8 cellular contexts compared by ENCODE assay signal in the genomic region with DNA sequence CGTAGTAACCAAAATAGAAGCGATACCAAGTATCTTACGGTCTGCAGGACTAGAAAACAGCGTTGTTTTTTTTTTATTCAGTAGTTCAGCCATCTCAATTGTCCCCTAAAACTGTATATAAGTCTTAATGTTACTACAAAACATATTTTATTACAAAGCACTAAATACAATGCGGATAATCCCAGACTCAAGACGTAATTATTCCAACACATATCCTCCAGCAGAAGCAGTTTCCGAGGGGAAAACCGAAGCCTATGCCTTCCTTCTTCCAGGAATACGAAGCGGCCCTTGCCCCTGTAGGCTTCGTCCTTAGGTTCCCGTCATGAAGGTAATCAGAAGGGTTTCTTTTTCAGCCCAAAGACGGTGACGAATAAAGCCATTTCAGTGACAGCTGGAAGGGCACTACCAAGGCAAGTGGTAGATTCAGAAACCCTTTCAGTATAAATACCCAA. TPM values are rescaled to one million over a fixed set of nuclear protein-coding genes. Genes with fewer than 3 reads are reported as not detected.
A peak's percentile ranks its signal among the peaks of the same experiment; 100 is the strongest.
DNase-seq lines count a peak whose midpoint lies in the region; ATAC-seq, FAIRE-seq and TF ChIP-seq lines count a peak whose summit lies in the region.

No MANE protein-coding gene starts in this region.

- peaks cover 46% of the 10 kb centered on the region for H3K4me1 Mint-ChIP-seq in CD8-positive, alpha-beta T cell (ENCODE audit: low read depth)
- peaks cover 50% of the 10 kb centered on the region for H3K4me1 Mint-ChIP-seq in neural progenitor cell

- H4K20me1 ChIP-seq in H1 (replicated peaks in 1 of 2; ENCODE audit: control insufficient read depth in 1 of 2, insufficient read depth in 2 of 2, low read length in 2 of 2) (no peaks in the 10 kb centered on the region), neural progenitor cell (ENCODE audit: low read depth) (no peaks in the 10 kb centered on the region)

- H4K8ac ChIP-seq in H1 (ENCODE audit: extremely low read depth, insufficient read depth, low read length), result no peak overlapping the region

- no peaks in the 10 kb centered on the region for H3K27me3 Mint-ChIP-seq in CD8-positive, alpha-beta T cell (ENCODE audit: low read depth)
- H3K27me3 Mint-ChIP-seq in neural progenitor cell (ENCODE audit: insufficient read depth, low read depth), result peaks cover 2% of the 10 kb centered on the region

- FAIRE-seq in H1 (lab: Jason Lieb, UNC), result no peak
- FAIRE-seq in small intestine (lab: Jason Lieb, UNC), result no peak

- peak overlapping the region; percentile 100 for H3K27ac Mint-ChIP-seq in CD8-positive, alpha-beta T cell
- peak overlapping the region; percentile 100 for H3K27ac Mint-ChIP-seq in neural progenitor cell

- no peak overlapping the region for H2AK5ac ChIP-seq in H1 (ENCODE audit: low read depth, low read length)

- TF ChIP-seq CTCF in CD8-positive, alpha-beta T cell (IDR thresholded peaks at IDR 0.05), result no peak
- TF ChIP-seq CTCF in NB4 (IDR thresholded peaks at IDR 0.05; ENCODE audit: low read depth, low read length) (no peak), H1 (IDR thresholded peaks at IDR 0.05; ENCODE audit: control extremely low read depth in 1 of 3, insufficient read depth in 1 of 3, low read depth in 1 of 3, low read length in 3 of 3) (no peak), neural progenitor cell (IDR thresholded peaks at IDR 0.05) (no peak)

- CTCF ChIA-PET in CD8-positive, alpha-beta T cell (lab: Charles Lee), result interaction anchor here (0.9 to 17.5 kb wide), 7 partner anchors 12 to 49 kb away, joined by 3 to 183 read pairs (median 6); partner anchors contain the start of gene VAMP2
- CTCF ChIA-PET in H1 (lab: Charles Lee; ENCODE audit: partially characterized antibody), result interaction anchor here (0.9 to 1.1 kb wide), 3 partner anchors 16 to 40 kb away, joined by 3 read pairs; no protein-coding TSS in a partner anchor

- no peak overlapping the region for H2BK20ac ChIP-seq in H1 (ENCODE audit: low read length)

- no peak for DNase-seq in CD8-positive, alpha-beta T cell
- no peak for DNase-seq in NB4 (ENCODE audit: low read depth)
- no peak for DNase-seq in H1 (ENCODE audit: low read depth in 1 of 2, low spot score in 2 of 2)
- DNase-seq in neural progenitor cell (ENCODE audit: low spot score), result peak; percentile 65
- DNase-seq in H4 (ENCODE audit: low spot score), result no peak
- DNase-seq in small intestine, result no peak
- DNase-seq in stimulated activated CD4-positive, alpha-beta T cell treated with anti-CD3 and anti-CD28 coated beads, Interleukin-12 subunit alpha, Interleukin-12 subunit beta, amount 100 ng/mL, for 4 hours, result no peak

- H3K9me3 ChIP-seq in CD8-positive, alpha-beta T cell (ENCODE audit: low read length), result no peaks in the 10 kb centered on the region
- H3K9me3 ChIP-seq in H1 (ENCODE audit: insufficient read depth in 2 of 2, low read depth in 1 of 2, low read length in 1 of 2) (no peaks in the 10 kb centered on the region), neural progenitor cell (ENCODE audit: low read depth) (no peaks in the 10 kb centered on the region), small intestine (ENCODE audit: control insufficient read depth, low read depth) (no peaks in the 10 kb centered on the region)

- H3K4me3 ChIP-seq in CD8-positive, alpha-beta T cell (ENCODE audit: low read depth, low read length), result peak overlapping the region; percentile 39
- peak overlapping the region; percentile 68 for H3K4me3 ChIP-seq in NB4 (ENCODE audit: low read depth, low read length)
- H3K4me3 ChIP-seq in H1 (ENCODE audit: extremely low read depth in 1 of 4, insufficient read depth in 2 of 4, low read depth in 3 of 4, low read length in 4 of 4), result peak overlapping the region; percentile 38 to 68 (median 51)
- peak overlapping the region; percentile 59 for H3K4me3 ChIP-seq in neural progenitor cell
- H3K4me3 ChIP-seq in small intestine (ENCODE audit: low read depth in 1 of 2, low read length in 2 of 2), result peak overlapping the region in 1 of 2 donors; percentile 22

- no peak overlapping the region for H3K4ac ChIP-seq in H1 (replicated peaks; ENCODE audit: insufficient read length, low read depth, low read length)

- H2BK12ac ChIP-seq in H1 (ENCODE audit: low read depth, low read length), result no peak overlapping the region

- H4K91ac ChIP-seq in H1 (replicated peaks; ENCODE audit: insufficient read length, low read length), result no peak overlapping the region

- no peaks in the 10 kb centered on the region for H3K36me3 Mint-ChIP-seq in CD8-positive, alpha-beta T cell
- H3K36me3 Mint-ChIP-seq in neural progenitor cell, result no peaks in the 10 kb centered on the region

- H3K4me1 ChIP-seq in CD8-positive, alpha-beta T cell (ENCODE audit: insufficient read depth, low read length), result peaks cover 40% of the 10 kb centered on the region
- peaks cover 3 to 13% (median 8%) of the 10 kb centered on the region in 4 experiments for H3K4me1 ChIP-seq in H1 (replicated peaks in 1 of 4; ENCODE audit: control insufficient read depth in 3 of 4, insufficient read depth in 4 of 4, low read length in 3 of 4)
- H3K4me1 ChIP-seq in neural progenitor cell, result peaks cover 18% of the 10 kb centered on the region
- H3K4me1 ChIP-seq in small intestine (ENCODE audit: control insufficient read depth in 2 of 2, insufficient read depth in 1 of 2, low read depth in 1 of 2, low read length in 1 of 2), result peaks cover 0 to 7% of the 10 kb centered on the region in 2 donors

- no peak for TF ChIP-seq RAD21 in H1 (IDR thresholded peaks at IDR 0.05 in 1 of 2, conservative IDR thresholded peaks at IDR 0.05 in 1 of 2; ENCODE audit: low read depth in 2 of 2, low read length in 2 of 2)

- H3K79me1 ChIP-seq in H1 (ENCODE audit: low read depth, low read length), result no peaks in the 10 kb centered on the region

- H2BK120ac ChIP-seq in H1 (replicated peaks; ENCODE audit: low read depth, low read length), result no peak overlapping the region

- H3K56ac ChIP-seq in H1 (replicated peaks; ENCODE audit: insufficient read length, low read depth, low read length), result no peak overlapping the region

- no peak overlapping the region; the same call in 1 of the 2 replicates for H2BK5ac ChIP-seq in H1 (ENCODE audit: low read depth, low read length)

- no peaks in the 10 kb centered on the region for H3K9me3 Mint-ChIP-seq in CD8-positive, alpha-beta T cell
- no peaks in the 10 kb centered on the region for H3K9me3 Mint-ChIP-seq in neural progenitor cell

- no peak overlapping the region for H2BK15ac ChIP-seq in H1 (ENCODE audit: low read length)

- H3K23ac ChIP-seq in H1 (ENCODE audit: insufficient read length), result no peak overlapping the region

- no peak for TF ChIP-seq EP300 in H1 (IDR thresholded peaks at IDR 0.05; ENCODE audit: borderline replicate concordance in 1 of 2, low read depth in 2 of 2, low read length in 2 of 2)

- H3K27me3 ChIP-seq in CD8-positive, alpha-beta T cell (ENCODE audit: insufficient read depth, low read length), result no peaks in the 10 kb centered on the region
- H3K27me3 ChIP-seq in H1 (replicated peaks in 1 of 4; ENCODE audit: control insufficient read depth in 3 of 4, extremely low read depth in 1 of 4, insufficient read depth in 3 of 4, low read length in 3 of 4) (no peaks in the 10 kb centered on the region), neural progenitor cell (no peaks in the 10 kb centered on the region), small intestine (ENCODE audit: control insufficient read depth in 2 of 2, insufficient read depth in 2 of 2, low read length in 2 of 2) (no peaks in the 10 kb centered on the region)

- intact Hi-C loops in CD8-positive, alpha-beta T cell (cut with DNase I, micrococcal nuclease), result loop anchor here (1.0 to 5.0 kb wide), 8 partner anchors 10 to 48 kb away; no protein-coding TSS in a partner anchor

- H3K4me2 ChIP-seq in H1 (ENCODE audit: insufficient read depth in 1 of 2, low read depth in 2 of 2, low read length in 2 of 2), result peak overlapping the region; percentile 74 to 96
- peak overlapping the region; percentile 79 for H3K4me2 ChIP-seq in neural progenitor cell

- POLR2A ChIA-PET in CD8-positive, alpha-beta T cell (lab: Charles Lee), result interaction anchor here (0.6 to 2.3 kb wide), 20 partner anchors 12 to 215 kb away, joined by 3 to 101 read pairs (median 6); partner anchors contain the start of genes AURKB, BORCS6, CTC1 and HES7
- POLR2A ChIA-PET in H1 (lab: Charles Lee; ENCODE audit: partially characterized antibody), result interaction anchor here (1.0 to 9.3 kb wide), 47 partner anchors 8 to 860 kb away, joined by 3 to 289 read pairs (median 6); partner anchors contain the start of genes ATP1B2, AURKB, BORCS6 and CTC1

- H3K9ac ChIP-seq in H1 (replicated peaks in 1 of 4; ENCODE audit: extremely low read depth in 1 of 4, low read depth in 3 of 4, low read length in 3 of 4) (peak overlapping the region in 2 of 4 experiments; percentile 23 to 94; a peak in 4 of 7 replicates), neural progenitor cell (peak overlapping the region; percentile 90)

- no peak overlapping the region for H3K14ac ChIP-seq in H1 (ENCODE audit: insufficient read length)

- H3K79me2 ChIP-seq in H1 (ENCODE audit: control insufficient read depth in 1 of 2, insufficient read depth in 2 of 2, low read length in 2 of 2), result no peaks in the 10 kb centered on the region
- no peaks in the 10 kb centered on the region for H3K79me2 ChIP-seq in neural progenitor cell (ENCODE audit: low read depth)

- H3F3A ChIP-seq in neural progenitor cell (ENCODE audit: low read depth), result peaks cover 53% of the 10 kb centered on the region

- H2AFZ ChIP-seq in H1 (ENCODE audit: low read length) (peak overlapping the region; percentile 47; the same call in 1 of the 2 replicates), neural progenitor cell (replicated peaks) (peak overlapping the region; percentile 30)

- H3K27ac ChIP-seq in CD8-positive, alpha-beta T cell (ENCODE audit: low read depth, low read length), result peak overlapping the region; percentile 98
- H3K27ac ChIP-seq in H1 (ENCODE audit: low read depth, low read length) (peak overlapping the region; percentile 99), neural progenitor cell (peak overlapping the region; percentile 98), small intestine (ENCODE audit: low read depth in 1 of 2, low read length in 1 of 2) (peak overlapping the region in 1 of 2 donors; percentile 96)

- ATAC-seq in CD8-positive, alpha-beta T cell, result no peak
- no peak for ATAC-seq in GM19328 (IDR thresholded peaks at IDR 0.05; ENCODE audit: unreplicated experiment)

- peak overlapping the region; percentile 83 for H3K4me3 Mint-ChIP-seq in CD8-positive, alpha-beta T cell
- H3K4me3 Mint-ChIP-seq in neural progenitor cell, result peak overlapping the region; percentile 91

- peaks cover 18% of the 10 kb centered on the region for H3K23me2 ChIP-seq in H1 (ENCODE audit: low read depth, low read length)

- TF ChIP-seq POLR2A in NB4 (IDR thresholded peaks at IDR 0.05; ENCODE audit: extremely low read depth, insufficient read length) (no peak), H1 (IDR thresholded peaks at IDR 0.05; ENCODE audit: control extremely low read depth in 1 of 2, low read depth in 2 of 2, low read length in 2 of 2) (no peak)

- H4K5ac ChIP-seq in H1 (ENCODE audit: insufficient read length, low read depth, low read length), result peak overlapping the region; percentile 27

- peak overlapping the region; percentile 54; the same call in 1 of the 2 replicates for H3K18ac ChIP-seq in H1 (ENCODE audit: extremely low read depth, low read length)

- H3K36me3 ChIP-seq in CD8-positive, alpha-beta T cell (ENCODE audit: insufficient read depth, low read length), result no peaks in the 10 kb centered on the region
- no peaks in the 10 kb centered on the region for H3K36me3 ChIP-seq in H1 (ENCODE audit: control insufficient read depth in 2 of 4, insufficient read depth in 4 of 4, low read length in 3 of 4)
- H3K36me3 ChIP-seq in neural progenitor cell, result no peaks in the 10 kb centered on the region
- no peaks in the 10 kb centered on the region for H3K36me3 ChIP-seq in small intestine (ENCODE audit: control insufficient read depth in 2 of 2, insufficient read depth in 2 of 2, low read length in 2 of 2)

- 6% methylated on average over 14 of the region's 14 CpGs; no CpG with 5 or more reads in 1 of the 2 experiments for WGBS in H1 (ENCODE audit: extremely low coverage in 1 of 2, insufficient coverage in 1 of 2, insufficient read length in 1 of 2, insufficient replicate concordance in 2 of 2, low coverage in 1 of 2, low lambda C conversion rate in 2 of 2, missing lambda C conversion rate in 1 of 2), 2 experiments
- 3 to 8% (median 5%) methylated on average over 14 of the region's 14 CpGs for WGBS in small intestine, 3 donors

RNA-seq across cellular contexts. Expression of gene TMEM107, which starts 2.3 kb away (rescaled TPM):
- 10 to 100 TPM; 19.1 to 22.7 TPM for total RNA-seq in CD8-positive, alpha-beta T cell
- total RNA-seq in H1 (2021; fragmentation: NEBNext Ultra II Directional; extraction: Animal tissue kit (Norgen Biotek cat#: 25700)), result 17.3 and 17.9 TPM in 2 replicates
- polyA plus RNA-seq in H1 (2011; rRNA removed) (21.4 and 21.5 TPM in 2 replicates), small intestine (10 to 100 TPM in 1 of 3 donors, 1 to 10 TPM in 1, under 1 TPM in 1; 0.89 to 14.9 (median 1.4) TPM)
- 16.0 TPM for polyA plus RNA-seq in H1 (2011; cell fraction: cytosol; rRNA removed)
- polyA plus RNA-seq in H1 (2011; cell fraction: nucleus; rRNA removed), result 16.9 TPM
- 8.9 to 12.0 TPM (median 9.6 TPM) in 4 replicates for polyA plus RNA-seq in H1 (2012, experiment 1 of 2)
- polyA plus RNA-seq in H1 (2012, experiment 2 of 2), result 8.0 TPM
- 9.6 TPM for polyA plus RNA-seq in H1 (2013, experiment 1 of 2)
- 10.3 TPM for polyA plus RNA-seq in H1 (2013, experiment 2 of 2)
- polyA minus RNA-seq in H1 (2011; rRNA and poly(A)+ RNA removed), result 37.4 and 44.0 TPM in 2 replicates
- polyA minus RNA-seq in H1 (2011; cell fraction: cytosol; rRNA and poly(A)+ RNA removed), result 34.1 TPM
- 181 TPM for polyA minus RNA-seq in H1 (2011; cell fraction: nucleus; rRNA and poly(A)+ RNA removed)
- total RNA-seq in neural progenitor cell (ENCODE audit: low replicate concordance), result 26.0 and 45.5 TPM in 2 replicates
- total RNA-seq in H4 (2014; rRNA removed; shearing (Covaris generic)), result 1.7 and 13.3 TPM in 2 replicates

RNA-seq across cellular contexts. Expression of gene VAMP2, which starts 11.1 kb away (rescaled TPM):
- 100 to 1,000 TPM; 302 to 303 TPM for total RNA-seq in CD8-positive, alpha-beta T cell
- total RNA-seq in H1 (2021; fragmentation: NEBNext Ultra II Directional; extraction: Animal tissue kit (Norgen Biotek cat#: 25700)), result 19.0 and 20.5 TPM in 2 replicates
- polyA plus RNA-seq in H1 (2011; rRNA removed), result 19.3 and 25.2 TPM in 2 replicates
- 20.4 TPM for polyA plus RNA-seq in H1 (2011; cell fraction: cytosol; rRNA removed)
- polyA plus RNA-seq in H1 (2011; cell fraction: nucleus; rRNA removed), result 33.7 TPM
- polyA plus RNA-seq in H1 (2012, experiment 1 of 2), result 26.5 to 28.0 TPM (median 26.9 TPM) in 4 replicates
- polyA plus RNA-seq in H1 (2012, experiment 2 of 2), result 28.6 TPM
- 27.3 TPM for polyA plus RNA-seq in H1 (2013, experiment 1 of 2)
- 25.2 TPM for polyA plus RNA-seq in H1 (2013, experiment 2 of 2)
- polyA minus RNA-seq in H1 (2011; rRNA and poly(A)+ RNA removed), result 5.5 and 6.8 TPM in 2 replicates
- 5.7 TPM for polyA minus RNA-seq in H1 (2011; cell fraction: cytosol; rRNA and poly(A)+ RNA removed)
- 16.5 TPM for polyA minus RNA-seq in H1 (2011; cell fraction: nucleus; rRNA and poly(A)+ RNA removed)
- total RNA-seq in neural progenitor cell (ENCODE audit: low replicate concordance), result 9.4 and 11.7 TPM in 2 replicates
- total RNA-seq in H4 (2014; rRNA removed; shearing (Covaris generic)), result 0.64 TPM in 2 replicates
- 10 to 100 TPM; 27.5 to 47.3 (median 46.2) TPM for polyA plus RNA-seq in small intestine

RNA-seq across cellular contexts. Expression of gene BORCS6, which starts 16.1 kb away (rescaled TPM):
- total RNA-seq in CD8-positive, alpha-beta T cell, result 1 to 10 TPM; 6.1 to 6.7 TPM
- 3.6 and 4.6 TPM in 2 replicates for total RNA-seq in H1 (2021; fragmentation: NEBNext Ultra II Directional; extraction: Animal tissue kit (Norgen Biotek cat#: 25700))
- polyA plus RNA-seq in H1 (2011; rRNA removed) (3.3 and 3.8 TPM in 2 replicates), small intestine (10 to 100 TPM in 2 of 3 donors, 1 to 10 TPM in 1; 9.8 to 13.8 (median 11.8) TPM)
- polyA plus RNA-seq in H1 (2011; cell fraction: cytosol; rRNA removed), result 3.7 TPM
- 2.7 TPM for polyA plus RNA-seq in H1 (2011; cell fraction: nucleus; rRNA removed)
- 2.3 to 3.4 TPM (median 2.8 TPM) in 4 replicates for polyA plus RNA-seq in H1 (2012, experiment 1 of 2)
- 3.8 TPM for polyA plus RNA-seq in H1 (2012, experiment 2 of 2)
- 2.2 TPM for polyA plus RNA-seq in H1 (2013, experiment 1 of 2)
- 2.2 TPM for polyA plus RNA-seq in H1 (2013, experiment 2 of 2)
- polyA minus RNA-seq in H1 (2011; rRNA and poly(A)+ RNA removed), result 1.3 and 1.9 TPM in 2 replicates
- polyA minus RNA-seq in H1 (2011; cell fraction: cytosol; rRNA and poly(A)+ RNA removed), result 3.7 TPM
- polyA minus RNA-seq in H1 (2011; cell fraction: nucleus; rRNA and poly(A)+ RNA removed), result 2.2 TPM
- total RNA-seq in neural progenitor cell (ENCODE audit: low replicate concordance), result 0.71 and 4.1 TPM in 2 replicates
- 0.62 and 0.68 TPM in 2 replicates for total RNA-seq in H4 (2014; rRNA removed; shearing (Covaris generic))

RNA-seq across cellular contexts. Expression of gene PER1, which starts 21.7 kb away (rescaled TPM):
- total RNA-seq in CD8-positive, alpha-beta T cell, result 1,000 to 10,000 TPM; 1,922 to 1,926 TPM
- 38.0 and 39.9 TPM in 2 replicates for total RNA-seq in H1 (2021; fragmentation: NEBNext Ultra II Directional; extraction: Animal tissue kit (Norgen Biotek cat#: 25700))
- polyA plus RNA-seq in H1 (2011; rRNA removed), result 9.6 and 17.3 TPM in 2 replicates
- 5.5 TPM for polyA plus RNA-seq in H1 (2011; cell fraction: cytosol; rRNA removed)
- polyA plus RNA-seq in H1 (2011; cell fraction: nucleus; rRNA removed), result 50.0 TPM
- polyA plus RNA-seq in H1 (2012, experiment 1 of 2), result 17.3 to 26.6 TPM (median 24.0 TPM) in 4 replicates
- polyA plus RNA-seq in H1 (2012, experiment 2 of 2), result 19.6 TPM
- polyA plus RNA-seq in H1 (2013, experiment 1 of 2), result 14.4 TPM
- polyA plus RNA-seq in H1 (2013, experiment 2 of 2), result 14.0 TPM
- polyA minus RNA-seq in H1 (2011; rRNA and poly(A)+ RNA removed), result 17.2 and 17.7 TPM in 2 replicates
- 17.4 TPM for polyA minus RNA-seq in H1 (2011; cell fraction: cytosol; rRNA and poly(A)+ RNA removed)
- polyA minus RNA-seq in H1 (2011; cell fraction: nucleus; rRNA and poly(A)+ RNA removed), result 26.4 TPM
- total RNA-seq in neural progenitor cell (ENCODE audit: low replicate concordance), result 3.2 and 11.4 TPM in 2 replicates
- 4.4 and 4.6 TPM in 2 replicates for total RNA-seq in H4 (2014; rRNA removed; shearing (Covaris generic))
- polyA plus RNA-seq in small intestine, result 10 to 100 TPM; 47.8 to 79.4 (median 60.1) TPM

RNA-seq across cellular contexts. Expression of gene AURKB, which starts 36.5 kb away (rescaled TPM):
- 1 to 10 TPM in 1 of 2 experiments, under 1 TPM in 1; 0.62 to 1.1 TPM for total RNA-seq in CD8-positive, alpha-beta T cell
- 154 and 160 TPM in 2 replicates for total RNA-seq in H1 (2021; fragmentation: NEBNext Ultra II Directional; extraction: Animal tissue kit (Norgen Biotek cat#: 25700))
- polyA plus RNA-seq in H1 (2011; rRNA removed) (102 and 171 TPM in 2 replicates), small intestine (10 to 100 TPM in 1 of 3 donors, 1 to 10 TPM in 2; 4.9 to 48.4 (median 5.1) TPM)
- 93.9 TPM for polyA plus RNA-seq in H1 (2011; cell fraction: cytosol; rRNA removed)
- polyA plus RNA-seq in H1 (2011; cell fraction: nucleus; rRNA removed), result 222 TPM
- 155 to 177 TPM (median 169 TPM) in 4 replicates for polyA plus RNA-seq in H1 (2012, experiment 1 of 2)
- 172 TPM for polyA plus RNA-seq in H1 (2012, experiment 2 of 2)
- polyA plus RNA-seq in H1 (2013, experiment 1 of 2), result 168 TPM
- polyA plus RNA-seq in H1 (2013, experiment 2 of 2), result 162 TPM
- polyA minus RNA-seq in H1 (2011; rRNA and poly(A)+ RNA removed), result 55.0 and 80.2 TPM in 2 replicates
- 41.2 TPM for polyA minus RNA-seq in H1 (2011; cell fraction: cytosol; rRNA and poly(A)+ RNA removed)
- polyA minus RNA-seq in H1 (2011; cell fraction: nucleus; rRNA and poly(A)+ RNA removed), result 80.6 TPM
- 149 and 156 TPM in 2 replicates for total RNA-seq in neural progenitor cell (ENCODE audit: low replicate concordance)
- total RNA-seq in H4 (2014; rRNA removed; shearing (Covaris generic)), result 33.4 and 50.5 TPM in 2 replicates

Comparison
In these comparisons a context has a peak if more than half of its experiments do, and no peak if none do; other contexts are left out.
1. RNA of gene VAMP2, which starts 11.1 kb away (total RNA-seq): 302 to 303 TPM in CD8-positive, alpha-beta T cell; 19.0 to 20.5 TPM in H1, 9.4 to 11.7 TPM in neural progenitor cell and 0.64 TPM in H4; every median in the first group is over 10 times any median in the second.